8 cellular contexts compared by ENCODE assay signal in genomic region chr1:228141871-228142615, GRCh38. TPM values are rescaled to one million over a fixed set of nuclear protein-coding genes. Genes with fewer than 3 reads are reported as not detected.
A peak's percentile ranks its signal among the peaks of the same experiment; 100 is the strongest.
DNase-seq lines count a peak whose midpoint lies in the region; ATAC-seq and TF ChIP-seq lines count a peak whose summit lies in the region.

No MANE protein-coding gene starts in this region.

- no peak overlapping the region for H2AFZ ChIP-seq in mesenchymal stem cell (ENCODE audit: low read depth, low read length)

- peak overlapping the region; percentile 33 for H4K8ac ChIP-seq in mesenchymal stem cell (ENCODE audit: low read length)

- H3K9ac ChIP-seq in adipocyte (ENCODE audit: low read length), result peak overlapping the region; percentile 98
- H3K9ac ChIP-seq in mesenchymal stem cell (ENCODE audit: low read length), result peak overlapping the region; percentile 98

- H3K4me1 ChIP-seq in adipocyte (ENCODE audit: control insufficient read depth, insufficient read depth, low read length) (peaks cover 31% of the 10 kb centered on the region), mesenchymal stem cell (ENCODE audit: control insufficient read depth, insufficient read depth, low read depth, low read length) (peaks cover 37% of the 10 kb centered on the region), vagina (peaks cover 60% of the 10 kb centered on the region)

- 97% methylated on average over 20 of the region's 21 CpGs for WGBS in mesenchymal stem cell

- no peak overlapping the region for H3K14ac ChIP-seq in mesenchymal stem cell (ENCODE audit: low read length in 2 of 2)

- no peaks in the 10 kb centered on the region for H3K9me3 ChIP-seq in adipocyte (ENCODE audit: control insufficient read depth, low read length)
- H3K9me3 ChIP-seq in mesenchymal stem cell (ENCODE audit: control insufficient read depth, low read length), result no peaks in the 10 kb centered on the region
- H3K9me3 ChIP-seq in vagina, result no peaks in the 10 kb centered on the region

- no peak overlapping the region for H3K18ac ChIP-seq in mesenchymal stem cell (ENCODE audit: low read depth in 1 of 2, low read length in 2 of 2)

- H3K4me3 ChIP-seq in adipocyte (ENCODE audit: low read length), result peak overlapping the region; percentile 97
- peak overlapping the region in 1 of 2 experiments; percentile 99 for H3K4me3 ChIP-seq in mesenchymal stem cell (ENCODE audit: insufficient read depth in 1 of 2, low read depth in 1 of 2, low read length in 2 of 2)
- H3K4me3 ChIP-seq in vagina, result peak overlapping the region; percentile 78 to 89

- H2BK5ac ChIP-seq in mesenchymal stem cell (ENCODE audit: low read depth, low read length, poor library complexity, severe bottlenecking), result no peak overlapping the region

- no peak overlapping the region for H2BK120ac ChIP-seq in mesenchymal stem cell (ENCODE audit: low read depth, low read length)

- H3K79me1 ChIP-seq in mesenchymal stem cell (replicated peaks; ENCODE audit: low read length, poor library complexity, severe bottlenecking), result peaks cover 13% of the 10 kb centered on the region

- H3K27ac ChIP-seq in mesenchymal stem cell (ENCODE audit: low read length, poor library complexity, severe bottlenecking) (no peak overlapping the region), vagina (peak overlapping the region; percentile 96)

- H3K27me3 ChIP-seq in adipocyte (replicated peaks; ENCODE audit: control insufficient read depth, insufficient read depth, low read length) (peaks cover 2% of the 10 kb centered on the region), mesenchymal stem cell (ENCODE audit: control insufficient read depth in 1 of 2, insufficient read depth in 1 of 2, low read length in 2 of 2) (peaks cover 0 to 2% of the 10 kb centered on the region in 2 experiments), vagina (no peaks in the 10 kb centered on the region)

- H3K36me3 ChIP-seq in adipocyte (ENCODE audit: control insufficient read depth, insufficient read depth, low read length, severe bottlenecking), result peaks cover 11% of the 10 kb centered on the region
- H3K36me3 ChIP-seq in mesenchymal stem cell (ENCODE audit: control insufficient read depth in 1 of 2, insufficient read depth in 2 of 2, low read depth in 1 of 2, low read length in 2 of 2), result peaks cover 17 to 53% of the 10 kb centered on the region in 2 experiments
- peaks cover 0 to 15% of the 10 kb centered on the region in 2 donors for H3K36me3 ChIP-seq in vagina

- H2BK12ac ChIP-seq in mesenchymal stem cell (ENCODE audit: low read length in 2 of 2), result no peak overlapping the region

- no peak for TF ChIP-seq POLR2A in vagina (IDR thresholded peaks at IDR 0.05)

- intact Hi-C loops in vagina (cut with DNase I), result loop anchor here (2.0 to 5.0 kb wide), 2 partner anchors 23 to 265 kb away; partner anchors contain the start of genes IBA57 and TRIM11

- DNase-seq in 8988T (peak; percentile 35), HS-27A (ENCODE audit: low read depth) (peak; percentile 11), adipocyte (ENCODE audit: low read depth) (no peak), mesenchymal stem cell (peak; percentile 14), vagina (ENCODE audit: extremely low spot score in 2 of 2) (peak in 1 of 2 donors; percentile 89), mucosa of gallbladder (ENCODE audit: low spot score) (no peak), NCI-H1436 treated with DMSO at 0.1 percent for 48 hours (lab: John Stamatoyannopoulos, UW) (no peak)

- H2AK5ac ChIP-seq in mesenchymal stem cell (ENCODE audit: low read length, severe bottlenecking), result no peak overlapping the region

- H3K23ac ChIP-seq in mesenchymal stem cell (ENCODE audit: low read length in 2 of 2), result peak overlapping the region in 1 of 2 experiments; percentile 2

- H3K4ac ChIP-seq in mesenchymal stem cell (ENCODE audit: low read depth in 1 of 2, low read length in 2 of 2), result no peak overlapping the region

- H4K91ac ChIP-seq in mesenchymal stem cell (ENCODE audit: low read length), result peak overlapping the region; percentile 47

- peak overlapping the region; percentile 80 for H3K4me2 ChIP-seq in mesenchymal stem cell (ENCODE audit: low read length, poor library complexity, severe bottlenecking)

- TF ChIP-seq CTCF in vagina (IDR thresholded peaks at IDR 0.05), result no peak

- ATAC-seq in GM18861 (IDR thresholded peaks at IDR 0.05; ENCODE audit: unreplicated experiment), result no peak

- H2BK15ac ChIP-seq in mesenchymal stem cell (ENCODE audit: low read depth, poor library complexity, severe bottlenecking), result no peak overlapping the region

RNA-seq across cellular contexts. Expression of gene GUK1, which starts 2.0 kb away (rescaled TPM):
- 218 TPM for polyA plus RNA-seq in mesenchymal stem cell (2013, experiment 1 of 2)
- polyA plus RNA-seq in mesenchymal stem cell (2013, experiment 2 of 2), result 225 TPM
- total RNA-seq in vagina, result 299 TPM
- 235 TPM for total RNA-seq in mucosa of gallbladder

RNA-seq across cellular contexts. Expression of gene GJC2, which starts 7.7 kb away (rescaled TPM):
- polyA plus RNA-seq in mesenchymal stem cell (2013, experiment 1 of 2), result 0.33 TPM
- polyA plus RNA-seq in mesenchymal stem cell (2013, experiment 2 of 2), result 0.37 TPM
- total RNA-seq in vagina (4.4 TPM), mucosa of gallbladder (2.8 TPM)

RNA-seq across cellular contexts. Expression of gene IBA57, which starts 23.6 kb away (rescaled TPM):
- polyA plus RNA-seq in mesenchymal stem cell (2013, experiment 1 of 2), result 1.2 TPM
- 1.7 TPM for polyA plus RNA-seq in mesenchymal stem cell (2013, experiment 2 of 2)
- 3.4 TPM for total RNA-seq in vagina
- total RNA-seq in mucosa of gallbladder, result 12.8 TPM

RNA-seq across cellular contexts. Expression of gene MRPL55, which starts 32.9 kb away (rescaled TPM):
- polyA plus RNA-seq in mesenchymal stem cell (2013, experiment 1 of 2), result 49.1 TPM
- 50.1 TPM for polyA plus RNA-seq in mesenchymal stem cell (2013, experiment 2 of 2)
- total RNA-seq in vagina, result 73.7 TPM
- total RNA-seq in mucosa of gallbladder, result 56.1 TPM

RNA-seq across cellular contexts. Expression of gene C1orf35, which starts 38.9 kb away (rescaled TPM):
- 10.8 TPM for polyA plus RNA-seq in mesenchymal stem cell (2013, experiment 1 of 2)
- 11.6 TPM for polyA plus RNA-seq in mesenchymal stem cell (2013, experiment 2 of 2)
- 14.7 TPM for total RNA-seq in vagina
- 22.4 TPM for total RNA-seq in mucosa of gallbladder

Comparison
In these comparisons a context has a peak if more than half of its experiments do, and no peak if none do; other contexts are left out.
1. DNase-seq: peak in 8988T (single experiment), HS-27A (single experiment) and mesenchymal stem cell (single experiment); none in adipocyte (single experiment), mucosa of gallbladder (single experiment) and NCI-H1436 treated with DMSO at 0.1 percent for 48 hours (single experiment).